In genomic region chr2:127449439-127449838, GRCh38 we compare ENCODE assay signal across 1 cellular context.
TF ChIP-seq lines count a peak whose summit lies in the region.

No MANE protein-coding gene starts in this region.

TF ChIP-seq in H1, 55 proteins besides CTCF, POLR2A, EP300 and RAD21 (continued from another document):
- TF ChIP-seq EZH2 (IDR thresholded peaks at IDR 0.05; ENCODE audit: low read depth, low read length, severe bottlenecking) (no peak), HDAC2 (IDR thresholded peaks at IDR 0.05; ENCODE audit: borderline replicate concordance in 1 of 2, low read depth in 2 of 2, low read length in 2 of 2) (no peak), SIN3A (conservative IDR thresholded peaks at IDR 0.05 in 1 of 2, IDR thresholded peaks at IDR 0.05 in 1 of 2; ENCODE audit: low read depth in 1 of 2, low read length in 2 of 2) (no peak), CEBPB (IDR thresholded peaks at IDR 0.05; ENCODE audit: low read depth, low read length) (no peak), ATF2 (IDR thresholded peaks at IDR 0.05; ENCODE audit: low read length) (no peak), SIRT6 (IDR thresholded peaks at IDR 0.05; ENCODE audit: low read length) (no peak), TCF12 (IDR thresholded peaks at IDR 0.05; ENCODE audit: low read depth, low read length) (no peak), RNF2 (IDR thresholded peaks at IDR 0.05; ENCODE audit: borderline replicate concordance, low read depth, low read length, missing control alignments, poor library complexity, severe bottlenecking) (no peak), GABPA (IDR thresholded peaks at IDR 0.05; ENCODE audit: borderline replicate concordance, insufficient read depth, low read length) (no peak), SUZ12 (IDR thresholded peaks at IDR 0.05; ENCODE audit: low read length) (no peak), KDM5A (IDR thresholded peaks at IDR 0.05; ENCODE audit: low read length) (no peak)
